Comparison of ENCODE assay signal across 11 cellular contexts in genomic region chr7:151491859-151492258, GRCh38. TPM values are rescaled to one million over a fixed set of nuclear protein-coding genes. Genes with fewer than 3 reads are reported as not detected.
A peak's percentile ranks its signal among the peaks of the same experiment; 100 is the strongest.
DNase-seq lines count a peak whose midpoint lies in the region; ATAC-seq and TF ChIP-seq lines count a peak whose summit lies in the region.
"Had no signal": no experiment of that assay in that cellular context is flagged by ENCODE, and none has a peak within 500 bp of the region (broad histone marks: within the 10 kb centered on the region; RNA-seq: fewer than 3 reads in every experiment).

No MANE protein-coding gene starts in this region.

- ATAC-seq in GM23338 (no peak), Panc1 (peak; percentile 58), HG03342 (IDR thresholded peaks at IDR 0.05; ENCODE audit: unreplicated experiment) (no peak)

- H3K27me3 ChIP-seq in GM23338 (ENCODE audit: insufficient read depth) (no peaks in the 10 kb centered on the region), Panc1 (ENCODE audit: control insufficient read depth, insufficient read depth, low read length) (no peaks in the 10 kb centered on the region), neuronal stem cell (ENCODE audit: control insufficient read depth in 3 of 3, insufficient read depth in 3 of 3, low read depth in 1 of 3, low read length in 3 of 3) (no peaks in the 10 kb centered on the region)

- intact Hi-C loops in Panc1 (cut with micrococcal nuclease; ENCODE audit: unreplicated experiment), result no loop called here

- no peak overlapping the region for H3K4me3 ChIP-seq in GM23338
- no peak overlapping the region for H3K4me3 ChIP-seq in Panc1 (ENCODE audit: low read depth in 2 of 2, low read length in 2 of 2)
- H3K4me3 ChIP-seq in retinal pigment epithelial cell (ENCODE audit: low read length), result no peak overlapping the region
- no peak overlapping the region for H3K4me3 ChIP-seq in neuronal stem cell (ENCODE audit: low read length in 2 of 2)

- POLR2A ChIA-PET in Panc1 (lab: Charles Lee), result interaction anchor here (1.2 kb wide), 1 partner anchor 10 kb away, joined by 3 read pairs; no protein-coding TSS in a partner anchor

- H4K91ac ChIP-seq in neuronal stem cell (ENCODE audit: low read depth, low read length, poor library complexity), result no peak overlapping the region

- H3K4ac ChIP-seq in neuronal stem cell (ENCODE audit: low read length), result no peak overlapping the region

- H3K4me1 Mint-ChIP-seq in GM23338, result peaks cover 66% of the 10 kb centered on the region

- peaks cover 5% of the 10 kb centered on the region for H3K79me1 ChIP-seq in neuronal stem cell (ENCODE audit: low read depth, low read length)

- BruUV-seq in Panc1 (replicated peaks; lab: Mats Ljungman, UMichigan), result no TSS peak

- 0 out of 2 replicates have a peak overlapping the region, but pooled peaks have one; percentile 46 for H3K27ac Mint-ChIP-seq in GM23338

- no peak overlapping the region for H4K8ac ChIP-seq in neuronal stem cell (ENCODE audit: low read depth, low read length)

- H3K9me3 ChIP-seq in Panc1 (ENCODE audit: control insufficient read depth, insufficient read depth, low read depth, low read length) (no peaks in the 10 kb centered on the region), neuronal stem cell (replicated peaks in 1 of 2; ENCODE audit: control insufficient read depth in 2 of 2, insufficient read depth in 1 of 2, low read depth in 1 of 2, low read length in 2 of 2) (peaks cover 0 to 3% of the 10 kb centered on the region in 2 donors)

- H3K27ac ChIP-seq in GM23338 (ENCODE audit: low read depth), result no peak overlapping the region
- H3K27ac ChIP-seq in Panc1 (ENCODE audit: low read length), result no peak overlapping the region
- H3K27ac ChIP-seq in neuronal stem cell (replicated peaks; ENCODE audit: low read length), result no peak overlapping the region

- TF ChIP-seq CTCF in GM23338 (conservative IDR thresholded peaks at IDR 0.05; ENCODE audit: low read depth in 2 of 2) (no peak), Panc1 (IDR thresholded peaks at IDR 0.05) (no peak), retinal pigment epithelial cell (conservative IDR thresholded peaks at IDR 0.05; ENCODE audit: low read depth, low read length) (no peak)

- H2BK120ac ChIP-seq in neuronal stem cell (ENCODE audit: low read depth, low read length), result no peak overlapping the region

- peaks cover 98% of the 10 kb centered on the region for H3K79me2 ChIP-seq in GM23338 (replicated peaks; ENCODE audit: insufficient read depth)

- H2BK15ac ChIP-seq in neuronal stem cell (ENCODE audit: low read length), result no peak overlapping the region

- no peak overlapping the region for H3K14ac ChIP-seq in neuronal stem cell (ENCODE audit: low read length)

- WGBS in neuronal stem cell (ENCODE audit: extremely low coverage in 2 of 2, insufficient read length in 2 of 2, insufficient replicate concordance in 1 of 2), 2 donors, result no CpG with 5 or more reads among the region's 3 CpGs

- peaks cover 60% of the 10 kb centered on the region for H3K4me1 ChIP-seq in GM23338 (ENCODE audit: insufficient read depth)
- peaks cover 51% of the 10 kb centered on the region for H3K4me1 ChIP-seq in Panc1 (ENCODE audit: control insufficient read depth, insufficient read depth, low read length)
- peaks cover 4 to 20% of the 10 kb centered on the region in 2 donors for H3K4me1 ChIP-seq in neuronal stem cell (ENCODE audit: control insufficient read depth in 2 of 2, insufficient read depth in 1 of 2, low read depth in 1 of 2, low read length in 2 of 2)

- CTCF ChIA-PET in Panc1 (lab: Charles Lee), result interaction anchor here (0.7 kb wide), 1 partner anchor 135 kb away, joined by 3 read pairs; no protein-coding TSS in a partner anchor

- no peaks in the 10 kb centered on the region; the same call in 1 of the 2 replicates for H3F3A ChIP-seq in GM23338 (replicated peaks; ENCODE audit: low read depth)

- no peak overlapping the region for H3K4me3 Mint-ChIP-seq in GM23338

- H3K4me2 ChIP-seq in GM23338 (no peak overlapping the region), neuronal stem cell (ENCODE audit: insufficient read depth, low read length, poor library complexity, severe bottlenecking) (no peak overlapping the region)

- no peaks in the 10 kb centered on the region; the same call in 1 of the 2 replicates for H3K36me3 ChIP-seq in GM23338 (ENCODE audit: insufficient read depth)
- peaks cover 31% of the 10 kb centered on the region for H3K36me3 ChIP-seq in Panc1 (ENCODE audit: control insufficient read depth, insufficient read depth, low read length)
- H3K36me3 ChIP-seq in neuronal stem cell (replicated peaks in 1 of 2; ENCODE audit: control insufficient read depth in 2 of 2, insufficient read depth in 2 of 2, low read length in 2 of 2), result peaks cover 11 to 49% of the 10 kb centered on the region in 2 donors

- H3K9ac ChIP-seq in neuronal stem cell (ENCODE audit: low read depth, low read length, poor library complexity), result no peak overlapping the region

- no peak overlapping the region for H3K18ac ChIP-seq in neuronal stem cell (ENCODE audit: low read length)

- no peaks in the 10 kb centered on the region for H3K9me2 ChIP-seq in GM23338 (ENCODE audit: insufficient read depth)

- H3K27me3 Mint-ChIP-seq in GM23338 (ENCODE audit: insufficient read depth, low read depth, poor library complexity), result peaks cover 1% of the 10 kb centered on the region

- peaks cover 45% of the 10 kb centered on the region for H4K20me1 ChIP-seq in GM23338 (replicated peaks; ENCODE audit: insufficient read depth)

- no peaks in the 10 kb centered on the region for H3K9me3 Mint-ChIP-seq in GM23338

- no peak overlapping the region for H2BK12ac ChIP-seq in neuronal stem cell (ENCODE audit: low read length)

- H3K36me3 Mint-ChIP-seq in GM23338 (ENCODE audit: low read depth), result peaks cover 44% of the 10 kb centered on the region

- no peak overlapping the region for H3K23ac ChIP-seq in neuronal stem cell (ENCODE audit: low read depth, low read length, poor library complexity)

- H2AFZ ChIP-seq in GM23338 (no peak overlapping the region), neuronal stem cell (ENCODE audit: low read length) (no peak overlapping the region)

- in situ Hi-C loops in Panc1 (cut with HindIII; ENCODE audit: low pct_unique_long_range_greater_than_20kb, low sequenced_read_pairs), result no loop called here

- no peak overlapping the region for H2BK5ac ChIP-seq in neuronal stem cell (ENCODE audit: low read length)

- H2AK5ac ChIP-seq in neuronal stem cell (ENCODE audit: low read depth, low read length), result no peak overlapping the region

- DNase-seq in GM23338 (ENCODE audit: low spot score) (no peak), Panc1 (ENCODE audit: low read depth, low spot score) (peak; percentile 27), fibroblast of gingiva (ENCODE audit: low read depth) (peak; percentile 79), retinal pigment epithelial cell (ENCODE audit: low read depth) (peak; percentile 44), NCI-H1694 (lab: John Stamatoyannopoulos, UW) (no peak), neuronal stem cell (ENCODE audit: low spot score) (no peak), T-helper 2 cell (no peak)
- DNase-seq: GOT3, KG1 had no signal

TF ChIP-seq in GM23338, 12 proteins besides CTCF, POLR2A, EP300 and RAD21:
- TF ChIP-seq EZH2phosphoT487 (IDR thresholded peaks at IDR 0.05; ENCODE audit: unreplicated experiment) (no peak), JUNB (IDR thresholded peaks at IDR 0.05; ENCODE audit: unreplicated experiment) (no peak)

RNA-seq across cellular contexts. Expression of gene RHEB, which starts 27.8 kb away (rescaled TPM):
- 94.0 and 101 TPM in 2 replicates for total RNA-seq in GM23338 (2014; rRNA removed; shearing (Covaris generic))
- polyA plus RNA-seq in GM23338 (2016; fragmentation: Nextera tagmentation; extraction: Ambion mirVana), result 209 and 239 TPM in 2 replicates
- 259 TPM for total RNA-seq in Panc1 (2021; ENCODE audit: unreplicated experiment)
- 147 TPM for polyA plus RNA-seq in Panc1 (2012; ENCODE audit: insufficient read length)
- 104 TPM for polyA plus RNA-seq in neuronal stem cell (2013, experiment 1 of 2)
- polyA plus RNA-seq in neuronal stem cell (2013, experiment 2 of 2), result 103 TPM

RNA-seq across cellular contexts. Expression of gene CRYGN, which starts 51.9 kb away (rescaled TPM):
- total RNA-seq in GM23338 (2014; rRNA removed; shearing (Covaris generic)), result 0.59 and 1.1 TPM in 2 replicates
- 1.4 and 1.5 TPM in 2 replicates for polyA plus RNA-seq in GM23338 (2016; fragmentation: Nextera tagmentation; extraction: Ambion mirVana)
- total RNA-seq in Panc1 (2021; ENCODE audit: unreplicated experiment), result 0.74 TPM
- polyA plus RNA-seq in Panc1 (2012; ENCODE audit: insufficient read length), result 0.67 TPM
- 0.24 TPM for polyA plus RNA-seq in neuronal stem cell (2013, experiment 1 of 2)
- polyA plus RNA-seq in neuronal stem cell (2013, experiment 2 of 2), result 0.26 TPM
- total RNA-seq: dermis microvascular lymphatic vessel endothelial cell had no signal

Comparison
In these comparisons a context has a peak if more than half of its experiments do, and no peak if none do; other contexts are left out.
1. DNase-seq: peak in Panc1 (single experiment), fibroblast of gingiva (single experiment) and retinal pigment epithelial cell (single experiment); none in GM23338 (single experiment), NCI-H1694 (single experiment), neuronal stem cell (single experiment) and T-helper 2 cell (0 of 5).